Comparison of ENCODE assay signal across 8 cellular contexts in genomic region chr1:109493227-109493626, GRCh38. TPM values are rescaled to one million over a fixed set of nuclear protein-coding genes. Genes with fewer than 3 reads are reported as not detected.
A peak's percentile ranks its signal among the peaks of the same experiment; 100 is the strongest.
DNase-seq lines count a peak whose midpoint lies in the region; ATAC-seq and TF ChIP-seq lines count a peak whose summit lies in the region.

No MANE protein-coding gene starts in this region.

- H4K20me1 ChIP-seq in OCI-LY7 (ENCODE audit: insufficient read depth, low read length) = no peaks in the 10 kb centered on the region

- peak overlapping the region; percentile 50 for H3K4me2 ChIP-seq in OCI-LY7 (ENCODE audit: low read length)

- DNase-seq in EH (ENCODE audit: low read depth) (peak; percentile 36), OCI-LY7 (ENCODE audit: low spot score) (no peak), endodermal cell (no peak), NCI-H1092 (lab: John Stamatoyannopoulos, UW) (no peak), body of pancreas (no peak), GM13976 (ENCODE audit: low spot score) (no peak)

- H3K79me2 ChIP-seq in OCI-LY7 (ENCODE audit: insufficient read depth, low read depth, low read length) = peaks cover 7% of the 10 kb centered on the region; the same call in 1 of the 2 replicates

- H3K9me3 Mint-ChIP-seq in endodermal cell = no peaks in the 10 kb centered on the region

- ATAC-seq in GM21529 (IDR thresholded peaks at IDR 0.05; ENCODE audit: unreplicated experiment) (no peak), body of pancreas (no peak)

- no peak for TF ChIP-seq POLR2A in body of pancreas (IDR thresholded peaks at IDR 0.05)

- POLR2A ChIA-PET in OCI-LY7 (lab: Charles Lee) = interaction anchor here (1.0 to 1.1 kb wide), 2 partner anchors 39 to 276 kb away, joined by 3 to 5 read pairs; no protein-coding TSS in a partner anchor

- CTCF ChIA-PET in OCI-LY7 (lab: Charles Lee; ENCODE audit: unreplicated experiment) = interaction anchor here (0.6 to 2.6 kb wide), 3 partner anchors 9 to 78 kb away, joined by 4 to 35 read pairs (median 4); partner anchors contain the start of gene ATXN7L2

- H3K27me3 Mint-ChIP-seq in endodermal cell (ENCODE audit: insufficient read depth) = no peaks in the 10 kb centered on the region

- WGBS in endodermal cell (ENCODE audit: insufficient coverage in 1 of 2, insufficient read length in 1 of 2), 2 experiments = 92 to 100% methylated on average over 3 to 4 of the region's 4 CpGs
- WGBS in body of pancreas, 2 donors = 68 to 72% methylated on average over 4 of the region's 4 CpGs

- H2AFZ ChIP-seq in OCI-LY7 (ENCODE audit: low read length) = peak overlapping the region; percentile 83

- in situ Hi-C loops in GM13976 (cut with MboI; ENCODE audit: low sequenced_read_pairs, unreplicated experiment) = no loop called here

- H3K27ac Mint-ChIP-seq in endodermal cell = no peak overlapping the region

- no peaks in the 10 kb centered on the region for H3K27me3 ChIP-seq in endodermal cell (ENCODE audit: control insufficient read depth, insufficient read depth, low read length, poor library complexity, severe bottlenecking)
- H3K27me3 ChIP-seq in rectal smooth muscle tissue (ENCODE audit: control insufficient read depth, insufficient read depth, low read length) = no peaks in the 10 kb centered on the region
- no peaks in the 10 kb centered on the region for H3K27me3 ChIP-seq in body of pancreas

- BruUV-seq in OCI-LY7 (replicated peaks; lab: Mats Ljungman, UMichigan) = no TSS peak

- H3K4me1 ChIP-seq in OCI-LY7 (ENCODE audit: insufficient read depth, low read length, poor library complexity, severe bottlenecking) = peaks cover 14% of the 10 kb centered on the region
- no peaks in the 10 kb centered on the region for H3K4me1 ChIP-seq in endodermal cell (ENCODE audit: control insufficient read depth, insufficient read depth, low read length)
- peaks cover 6% of the 10 kb centered on the region for H3K4me1 ChIP-seq in rectal smooth muscle tissue (ENCODE audit: control insufficient read depth, insufficient read depth, low read length)
- peaks cover 20% of the 10 kb centered on the region for H3K4me1 ChIP-seq in body of pancreas

- H3K4me3 Mint-ChIP-seq in endodermal cell = peak overlapping the region; percentile 91

- peaks cover 9% of the 10 kb centered on the region for H3K36me3 Mint-ChIP-seq in endodermal cell (ENCODE audit: low read depth)

- intact Hi-C loops in OCI-LY7 (cut with micrococcal nuclease; ENCODE audit: unreplicated experiment) = loop anchor here (5.0 kb wide), 1 partner anchor 129 kb away; no protein-coding TSS in a partner anchor
- intact Hi-C loops in body of pancreas (cut with DNase I) = no loop called here

- H3K4me3 ChIP-seq in OCI-LY7 (ENCODE audit: low read depth, low read length, poor library complexity, severe bottlenecking) (peak overlapping the region; percentile 95), endodermal cell (ENCODE audit: low read length) (no peak overlapping the region), rectal smooth muscle tissue (ENCODE audit: low read length) (no peak overlapping the region), body of pancreas (no peak overlapping the region)

- peaks cover 25% of the 10 kb centered on the region; the same call in 1 of the 2 replicates for H3K36me3 ChIP-seq in OCI-LY7 (ENCODE audit: insufficient read depth, low read length)
- H3K36me3 ChIP-seq in endodermal cell (ENCODE audit: control insufficient read depth, insufficient read depth, low read length) = peaks cover 13% of the 10 kb centered on the region
- H3K36me3 ChIP-seq in rectal smooth muscle tissue (ENCODE audit: control insufficient read depth, insufficient read depth, low read length) = peaks cover 10% of the 10 kb centered on the region
- no peaks in the 10 kb centered on the region for H3K36me3 ChIP-seq in body of pancreas (replicated peaks in 1 of 2; ENCODE audit: insufficient read depth in 1 of 2, low read depth in 2 of 2)

- no peak overlapping the region for H3K27ac ChIP-seq in OCI-LY7 (ENCODE audit: low read depth, low read length, poor library complexity, severe bottlenecking)
- H3K27ac ChIP-seq in endodermal cell (ENCODE audit: low read depth, low read length) = no peak overlapping the region
- peak overlapping the region; percentile 57 for H3K27ac ChIP-seq in rectal smooth muscle tissue (ENCODE audit: low read depth, low read length)
- peak overlapping the region in 2 of 4 donors; percentile 67 to 79 for H3K27ac ChIP-seq in body of pancreas

- peaks cover 10% of the 10 kb centered on the region for H3K4me1 Mint-ChIP-seq in endodermal cell

- H3K9ac ChIP-seq in endodermal cell (ENCODE audit: extremely low read depth, low read length, poor library complexity, severe bottlenecking) = no peak overlapping the region
- H3K9ac ChIP-seq in rectal smooth muscle tissue (ENCODE audit: low read length) = no peak overlapping the region

- no peak for TF ChIP-seq CTCF in OCI-LY7 (conservative IDR thresholded peaks at IDR 0.05; ENCODE audit: low read length)
- TF ChIP-seq CTCF in endodermal cell (conservative IDR thresholded peaks at IDR 0.05) = no peak
- TF ChIP-seq CTCF in body of pancreas (IDR thresholded peaks at IDR 0.05) = no peak
- TF ChIP-seq CTCF in GM13976 (IDR thresholded peaks at IDR 0.05; ENCODE audit: borderline replicate concordance, control extremely low read depth, extremely low read depth, insufficient read depth, missing control alignments) = no peak

- H3K9me2 ChIP-seq in OCI-LY7 (ENCODE audit: insufficient read depth, low read length) = no peaks in the 10 kb centered on the region

- H3K9me3 ChIP-seq in OCI-LY7 (ENCODE audit: low read length) (no peaks in the 10 kb centered on the region), endodermal cell (ENCODE audit: control insufficient read depth, low read length) (no peaks in the 10 kb centered on the region), body of pancreas (no peaks in the 10 kb centered on the region)

RNA-seq across cellular contexts. Expression of gene CYB561D1, which starts 0.7 kb away (rescaled TPM):
- 5.8 and 6.2 TPM in 2 replicates for total RNA-seq in OCI-LY7 (2014; rRNA removed; shearing (Covaris generic))
- 10.5 and 11.3 TPM in 2 replicates for total RNA-seq in OCI-LY7 (2022)
- total RNA-seq in endodermal cell = 1 to 10 TPM; 4.8 to 6.5 TPM
- polyA plus RNA-seq in endodermal cell (2013, experiment 1 of 2) = 6.7 TPM
- 6.3 TPM for polyA plus RNA-seq in endodermal cell (2013, experiment 2 of 2)
- total RNA-seq in body of pancreas = 1 to 10 TPM; 6.2 to 6.9 TPM

RNA-seq across cellular contexts. Expression of gene ATXN7L2, which starts 9.5 kb away (rescaled TPM):
- total RNA-seq in OCI-LY7 (2014; rRNA removed; shearing (Covaris generic)) = 6.5 and 13.1 TPM in 2 replicates
- total RNA-seq in OCI-LY7 (2022) (8.2 and 9.6 TPM in 2 replicates), endodermal cell (1 to 10 TPM; 5.1 to 6.1 TPM), body of pancreas (1 to 10 TPM; 2.6 to 5.9 TPM)
- 13.4 TPM for polyA plus RNA-seq in endodermal cell (2013, experiment 1 of 2)
- polyA plus RNA-seq in endodermal cell (2013, experiment 2 of 2) = 9.5 TPM

RNA-seq across cellular contexts. Expression of gene AMIGO1, which starts 16.3 kb away (rescaled TPM):
- total RNA-seq in OCI-LY7 (2014; rRNA removed; shearing (Covaris generic)) = 0.16 and 0.33 TPM in 2 replicates
- total RNA-seq in OCI-LY7 (2022) (0.15 and 0.17 TPM in 2 replicates), endodermal cell (1 to 10 TPM; 2.4 to 2.7 TPM), body of pancreas (1 to 10 TPM; 2.6 to 8.6 TPM)
- polyA plus RNA-seq in endodermal cell (2013, experiment 1 of 2) = 5.0 TPM
- polyA plus RNA-seq in endodermal cell (2013, experiment 2 of 2) = 4.6 TPM

RNA-seq across cellular contexts. Expression of gene SYPL2, which starts 26.9 kb away (rescaled TPM):
- total RNA-seq in OCI-LY7 (2014; rRNA removed; shearing (Covaris generic)) = not detected in 2 replicates
- total RNA-seq in OCI-LY7 (2022) (not detected in 2 replicates), endodermal cell (under 1 TPM in 1 of 2 donors, not detected in 1; 0.64 TPM), body of pancreas (1 to 10 TPM; 1.8 to 2.3 TPM)
- 0.25 TPM for polyA plus RNA-seq in endodermal cell (2013, experiment 1 of 2)
- polyA plus RNA-seq in endodermal cell (2013, experiment 2 of 2) = 0.08 TPM

RNA-seq across cellular contexts. Expression of gene GPR61, which starts 46.4 kb away (rescaled TPM):
- not detected in 2 replicates for total RNA-seq in OCI-LY7 (2014; rRNA removed; shearing (Covaris generic))
- total RNA-seq in OCI-LY7 (2022) (not detected in 2 replicates), endodermal cell (under 1 TPM in 1 of 2 donors, not detected in 1; 0.93 TPM), body of pancreas (not detected)
- 0.46 TPM for polyA plus RNA-seq in endodermal cell (2013, experiment 1 of 2)
- not detected for polyA plus RNA-seq in endodermal cell (2013, experiment 2 of 2)
